Comparison of ENCODE assay signal across 18 cellular contexts in genomic region chr4:123547818-123548200, GRCh38.
DNase-seq lines count a peak whose midpoint lies in the region; ATAC-seq and TF ChIP-seq lines count a peak whose summit lies in the region.
"Had no signal": no experiment of that assay in that cellular context is flagged by ENCODE, and none has a peak within 500 bp of the region (broad histone marks: within the 10 kb centered on the region; RNA-seq: fewer than 3 reads in every experiment).

No MANE protein-coding gene starts in this region.

- H3K4me3 ChIP-seq in suprapubic skin, result no peak overlapping the region
- no peak overlapping the region for H3K4me3 ChIP-seq in ovary
- no peak overlapping the region for H3K4me3 ChIP-seq in mucosa of descending colon
- H3K4me3 ChIP-seq: BLaER1, left ventricle myocardium inferior had no signal

- H3K27ac ChIP-seq in epithelial cell of prostate, result peak overlapping the region; percentile 60
- peak overlapping the region; percentile 83 for H3K27ac ChIP-seq in suprapubic skin
- H3K27ac ChIP-seq in ovary, result no peak overlapping the region
- H3K27ac ChIP-seq: BLaER1, left ventricle myocardium inferior, testis had no signal

- no peaks in the 10 kb centered on the region for H3K27me3 ChIP-seq in suprapubic skin
- no peaks in the 10 kb centered on the region for H3K27me3 ChIP-seq in ovary
- H3K27me3 ChIP-seq: BLaER1, testis had no signal

- H3K27ac Mint-ChIP-seq in mesothelial cell of epicardium, result peak overlapping the region; percentile 90
- H3K27ac Mint-ChIP-seq: T-cell had no signal

- H3K4me3 Mint-ChIP-seq in mesothelial cell of epicardium, result peak overlapping the region; percentile 40
- H3K4me3 Mint-ChIP-seq: naive B cell, T-cell had no signal

- H3K27me3 Mint-ChIP-seq in mesothelial cell of epicardium (ENCODE audit: low read depth), result no peaks in the 10 kb centered on the region
- H3K27me3 Mint-ChIP-seq: T-cell had no signal

- H3K4me1 ChIP-seq in suprapubic skin (peaks cover 27% of the 10 kb centered on the region), ovary (ENCODE audit: insufficient read depth) (no peaks in the 10 kb centered on the region), mucosa of descending colon (ENCODE audit: low read depth) (no peaks in the 10 kb centered on the region)
- H3K4me1 ChIP-seq: BLaER1, left ventricle myocardium inferior, testis had no signal

- intact Hi-C loops in ovary (cut with DNase I), result no loop called here
- intact Hi-C loops in mucosa of descending colon (cut with DNase I, micrococcal nuclease), result no loop called here

- H3K36me3 ChIP-seq in suprapubic skin (no peaks in the 10 kb centered on the region), ovary (no peaks in the 10 kb centered on the region), mucosa of descending colon (ENCODE audit: low read depth) (no peaks in the 10 kb centered on the region)
- H3K36me3 ChIP-seq: BLaER1, left ventricle myocardium inferior had no signal

- TF ChIP-seq EP300 in suprapubic skin (IDR thresholded peaks at IDR 0.05) (no peak), ovary (IDR thresholded peaks at IDR 0.05) (no peak)

- peak; percentile 14 for DNase-seq in DMS153 treated with DMSO at 0.1 percent for 48 hours (lab: John Stamatoyannopoulos, UW; ENCODE audit: unreplicated experiment)
- no peak for DNase-seq in DMS153 (lab: John Stamatoyannopoulos, UW)
- no peak for DNase-seq in epithelial cell of prostate (ENCODE audit: low read depth, low spot score)
- DNase-seq in mesothelial cell of epicardium (ENCODE audit: low spot score in 2 of 2, unreplicated experiment in 2 of 2), result no peak
- no peak for DNase-seq in suprapubic skin (ENCODE audit: low spot score in 2 of 2)
- no peak for DNase-seq in ovary
- DNase-seq in HUDEP-2 (lab: John Stamatoyannopoulos, UW; ENCODE audit: unreplicated experiment in 76 of 76), result no peak
- DNase-seq in mucosa of descending colon, result no peak
- DNase-seq: activated CD4-positive, alpha-beta T cell treated with anti-CD3 and anti-CD28 coated beads, Interleukin-2, amount 50 U/mL, for 4 hours; activated naive CD4-positive, alpha-beta T cell; left ventricle myocardium inferior; naive B cell; NCI-H1694; NCI-H345; T-cell; testis had no signal

- 51% methylated on average over 3 of the region's 3 CpGs for WGBS in suprapubic skin
- WGBS in ovary, 3 donors, result 95 to 98% (median 96%) methylated on average over 3 of the region's 3 CpGs

- no peak for ATAC-seq in mucosa of descending colon
- ATAC-seq: Right ventricle myocardium inferior, T-cell had no signal

- TF ChIP-seq POLR2A in suprapubic skin (IDR thresholded peaks at IDR 0.05), result no peak
- no peak for TF ChIP-seq POLR2A in ovary (IDR thresholded peaks at IDR 0.05)

- peaks cover 3% of the 10 kb centered on the region for H3K36me3 Mint-ChIP-seq in mesothelial cell of epicardium
- H3K36me3 Mint-ChIP-seq: T-cell had no signal

- no peak for TF ChIP-seq CTCF in mesothelial cell of epicardium (IDR thresholded peaks at IDR 0.05; ENCODE audit: unreplicated experiment)
- TF ChIP-seq CTCF in suprapubic skin (IDR thresholded peaks at IDR 0.05), result no peak
- TF ChIP-seq CTCF in ovary (IDR thresholded peaks at IDR 0.05), result no peak
- no peak for TF ChIP-seq CTCF in mucosa of descending colon (IDR thresholded peaks at IDR 0.05)

- peaks cover 5% of the 10 kb centered on the region for H3K9me3 Mint-ChIP-seq in mesothelial cell of epicardium

- H3K9me3 ChIP-seq in suprapubic skin (no peaks in the 10 kb centered on the region), ovary (no peaks in the 10 kb centered on the region), mucosa of descending colon (no peaks in the 10 kb centered on the region)
- H3K9me3 ChIP-seq: BLaER1, testis had no signal

- peaks cover 38% of the 10 kb centered on the region for H3K4me1 Mint-ChIP-seq in mesothelial cell of epicardium
- H3K4me1 Mint-ChIP-seq: T-cell had no signal

Comparison
In these comparisons a context has a peak if more than half of its experiments do, and no peak if none do; other contexts are left out.
1. H3K27ac ChIP-seq: peak in epithelial cell of prostate (single experiment) and suprapubic skin (single experiment); none in ovary (0 of 2).